11 cellular contexts compared by ENCODE assay signal in genomic region chr11:113384551-113384950, GRCh38. TPM values are rescaled to one million over a fixed set of nuclear protein-coding genes. Genes with fewer than 3 reads are reported as not detected.
A peak's percentile ranks its signal among the peaks of the same experiment; 100 is the strongest.
DNase-seq lines count a peak whose midpoint lies in the region; ATAC-seq, FAIRE-seq and TF ChIP-seq lines count a peak whose summit lies in the region.
"Had no signal": no experiment of that assay in that cellular context is flagged by ENCODE, and none has a peak within 500 bp of the region (broad histone marks: within the 10 kb centered on the region; RNA-seq: fewer than 3 reads in every experiment).

No MANE protein-coding gene starts in this region.

- peak overlapping the region; percentile 52 for H3K27ac ChIP-seq in VCaP

- H3K27ac Mint-ChIP-seq in stimulated activated effector memory CD8-positive, alpha-beta T cell treated with anti-CD3 and anti-CD28 coated beads, Interleukin-12 subunit alpha, Interleukin-12 subunit beta, amount 100 ng/mL, for 72 hours = no peak overlapping the region
- H3K27ac Mint-ChIP-seq: activated T-helper 1 cell treated with anti-CD3 and anti-CD28 coated beads, Interleukin-12 subunit alpha, Interleukin-12 subunit beta, Interleukin-2, Interleukin-4 antibody, amounts not matched to agents 30 ng/mL and 10 ng/mL and 1 ng/mL, durations not matched to agents 14 hours and 24 hours and 36 hours had no signal

- no peak for ATAC-seq in HG03139 (IDR thresholded peaks at IDR 0.05; ENCODE audit: unreplicated experiment)
- ATAC-seq in activated T-cell treated with anti-CD3 and anti-CD28 coated beads, Interleukin-2, amount 50 U/mL, for 4 hours = no peak
- no peak for ATAC-seq in stimulated activated effector memory CD8-positive, alpha-beta T cell treated with anti-CD3 and anti-CD28 coated beads, Interleukin-12 subunit alpha, Interleukin-12 subunit beta, amount 100 ng/mL, for 72 hours

- peaks cover 5% of the 10 kb centered on the region for H3K27me3 Mint-ChIP-seq in activated T-cell treated with anti-CD3 and anti-CD28 coated beads, Interleukin-2, amount 50 U/mL, for 4 hours (ENCODE audit: low read depth)

- no peak for TF ChIP-seq CTCF in AG09319 (IDR thresholded peaks at IDR 0.05; ENCODE audit: low read depth, low read length)
- TF ChIP-seq CTCF in VCaP (conservative IDR thresholded peaks at IDR 0.05) = no peak
- no peak for TF ChIP-seq CTCF in D721Med (IDR thresholded peaks at IDR 0.05; ENCODE audit: insufficient read depth, missing control alignments)

- no peaks in the 10 kb centered on the region for H3K9me3 Mint-ChIP-seq in activated T-cell treated with anti-CD3 and anti-CD28 coated beads, Interleukin-2, amount 50 U/mL, for 4 hours
- H3K9me3 Mint-ChIP-seq in stimulated activated effector memory CD8-positive, alpha-beta T cell treated with anti-CD3 and anti-CD28 coated beads, Interleukin-12 subunit alpha, Interleukin-12 subunit beta, amount 100 ng/mL, for 72 hours = no peaks in the 10 kb centered on the region

- DNase-seq in AG09319 (ENCODE audit: extremely low read depth, low read depth) (peak; percentile 32), HTR-8/SVneo (ENCODE audit: insufficient read length, low spot score) (peak; percentile 83), hepatic stellate cell (ENCODE audit: low spot score) (peak; percentile 76), D721Med (ENCODE audit: insufficient read length, low spot score) (no peak)
- DNase-seq in activated T-cell treated with anti-CD3 and anti-CD28 coated beads, Interleukin-2, amount 50 U/mL, for 4 hours = no peak
- DNase-seq in stimulated activated effector memory CD8-positive, alpha-beta T cell treated with anti-CD3 and anti-CD28 coated beads, Interleukin-12 subunit alpha, Interleukin-12 subunit beta, amount 100 ng/mL, for 72 hours (ENCODE audit: low spot score in 2 of 2) = no peak
- DNase-seq: Karpas-422 had no signal

- peak; percentile 82 for FAIRE-seq in HTR-8/SVneo (lab: Jason Lieb, UNC)
- no peak for FAIRE-seq in D721Med (lab: Jason Lieb, UNC)

- no peaks in the 10 kb centered on the region for H3K4me1 Mint-ChIP-seq in activated T-cell treated with anti-CD3 and anti-CD28 coated beads, Interleukin-2, amount 50 U/mL, for 4 hours (ENCODE audit: low read depth)
- no peaks in the 10 kb centered on the region for H3K4me1 Mint-ChIP-seq in stimulated activated effector memory CD8-positive, alpha-beta T cell treated with anti-CD3 and anti-CD28 coated beads, Interleukin-12 subunit alpha, Interleukin-12 subunit beta, amount 100 ng/mL, for 72 hours
- H3K4me1 Mint-ChIP-seq: neural crest cell had no signal

- H3K36me3 Mint-ChIP-seq in activated T-cell treated with anti-CD3 and anti-CD28 coated beads, Interleukin-2, amount 50 U/mL, for 4 hours (ENCODE audit: insufficient read depth) = peaks cover 13% of the 10 kb centered on the region
- no peaks in the 10 kb centered on the region for H3K36me3 Mint-ChIP-seq in stimulated activated effector memory CD8-positive, alpha-beta T cell treated with anti-CD3 and anti-CD28 coated beads, Interleukin-12 subunit alpha, Interleukin-12 subunit beta, amount 100 ng/mL, for 72 hours

- H3K4me3 Mint-ChIP-seq in activated T-cell treated with anti-CD3 and anti-CD28 coated beads, Interleukin-2, amount 50 U/mL, for 4 hours = no peak overlapping the region
- no peak overlapping the region for H3K4me3 Mint-ChIP-seq in stimulated activated effector memory CD8-positive, alpha-beta T cell treated with anti-CD3 and anti-CD28 coated beads, Interleukin-12 subunit alpha, Interleukin-12 subunit beta, amount 100 ng/mL, for 72 hours
- H3K4me3 Mint-ChIP-seq: activated T-helper 1 cell treated with anti-CD3 and anti-CD28 coated beads, Interleukin-12 subunit alpha, Interleukin-12 subunit beta, Interleukin-2, Interleukin-4 antibody, amounts not matched to agents 30 ng/mL and 10 ng/mL and 1 ng/mL, durations not matched to agents 14 hours and 24 hours and 36 hours; neural crest cell had no signal

RNA-seq across cellular contexts. Expression of gene ANKK1, which starts 3.0 kb away (rescaled TPM):
- under 1 TPM in 1 of 3 donors, not detected in 2; 0.16 TPM for total RNA-seq in activated T-cell treated with anti-CD3 and anti-CD28 coated beads, Interleukin-2, amount 50 U/mL, for 4 hours
- total RNA-seq: activated T-helper 1 cell treated with anti-CD3 and anti-CD28 coated beads, Interleukin-12 subunit alpha, Interleukin-12 subunit beta, Interleukin-2, Interleukin-4 antibody, amounts not matched to agents 30 ng/mL and 10 ng/mL and 1 ng/mL, durations not matched to agents 14 hours and 24 hours and 36 hours had no signal

Comparison
In these comparisons a context has a peak if more than half of its experiments do, and no peak if none do; other contexts are left out.
1. DNase-seq: peak in AG09319 (single experiment), HTR-8/SVneo (single experiment) and hepatic stellate cell (single experiment); none in D721Med (single experiment), activated T-cell treated with anti-CD3 and anti-CD28 coated beads, Interleukin-2, amount 50 U/mL, for 4 hours (single experiment) and stimulated activated effector memory CD8-positive, alpha-beta T cell treated with anti-CD3 and anti-CD28 coated beads, Interleukin-12 subunit alpha, Interleukin-12 subunit beta, amount 100 ng/mL, for 72 hours (0 of 2).